2 cellular contexts compared by ENCODE assay signal in the genomic region with DNA sequence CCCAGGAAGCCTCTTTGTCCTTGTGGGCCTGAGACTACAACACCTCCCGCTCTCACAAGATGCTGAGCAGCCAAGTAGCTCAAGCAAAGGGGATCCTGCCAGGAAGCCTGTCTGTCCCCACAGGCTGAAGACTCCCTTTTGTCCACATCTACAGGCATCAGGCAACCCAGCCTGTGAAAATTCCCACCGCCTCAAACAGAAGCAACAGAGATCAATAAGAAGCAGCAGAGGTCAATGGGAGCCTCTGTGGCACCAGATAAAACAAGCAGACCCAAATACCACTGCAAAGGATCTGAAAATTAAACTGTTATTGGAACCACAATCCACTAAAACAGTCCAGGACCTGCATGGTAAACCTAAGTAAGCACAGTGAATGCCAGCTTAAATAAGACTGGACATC.
TF ChIP-seq lines count a peak whose summit lies in the region.

No MANE protein-coding gene starts in this region.

TF ChIP-seq in A549, 52 proteins besides CTCF, POLR2A, EP300 and RAD21 (continued from another document):
- no peak for TF ChIP-seq RNF2 (IDR thresholded peaks at IDR 0.05; ENCODE audit: borderline replicate concordance, low read depth)
- no peak for TF ChIP-seq FOSL2 (IDR thresholded peaks at IDR 0.05)
- TF ChIP-seq FOSL2 (CRISPR knock-in tag; IDR thresholded peaks at IDR 0.05): no peak
- TF ChIP-seq HDAC2 (IDR thresholded peaks at IDR 0.05): no peak
- no peak for TF ChIP-seq ZSCAN20 (CRISPR knock-in tag; IDR thresholded peaks at IDR 0.05)
- TF ChIP-seq, protein P1, sequence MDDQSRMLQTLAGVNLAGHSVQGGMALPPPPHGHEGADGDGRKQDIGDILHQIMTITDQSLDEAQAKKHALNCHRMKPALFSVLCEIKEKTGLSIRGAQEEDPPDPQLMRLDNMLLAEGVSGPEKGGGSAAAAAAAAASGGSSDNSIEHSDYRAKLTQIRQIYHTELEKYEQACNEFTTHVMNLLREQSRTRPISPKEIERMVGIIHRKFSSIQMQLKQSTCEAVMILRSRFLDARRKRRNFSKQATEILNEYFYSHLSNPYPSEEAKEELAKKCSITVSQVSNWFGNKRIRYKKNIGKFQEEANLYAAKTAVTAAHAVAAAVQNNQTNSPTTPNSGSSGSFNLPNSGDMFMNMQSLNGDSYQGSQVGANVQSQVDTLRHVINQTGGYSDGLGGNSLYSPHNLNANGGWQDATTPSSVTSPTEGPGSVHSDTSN (IDR thresholded peaks at IDR 0.05): no peak
- TF ChIP-seq KDM1A (IDR thresholded peaks at IDR 0.05; ENCODE audit: low read depth): no peak
- TF ChIP-seq MAFK (IDR thresholded peaks at IDR 0.05; ENCODE audit: partially characterized antibody): no peak
- TF ChIP-seq, protein P2, sequence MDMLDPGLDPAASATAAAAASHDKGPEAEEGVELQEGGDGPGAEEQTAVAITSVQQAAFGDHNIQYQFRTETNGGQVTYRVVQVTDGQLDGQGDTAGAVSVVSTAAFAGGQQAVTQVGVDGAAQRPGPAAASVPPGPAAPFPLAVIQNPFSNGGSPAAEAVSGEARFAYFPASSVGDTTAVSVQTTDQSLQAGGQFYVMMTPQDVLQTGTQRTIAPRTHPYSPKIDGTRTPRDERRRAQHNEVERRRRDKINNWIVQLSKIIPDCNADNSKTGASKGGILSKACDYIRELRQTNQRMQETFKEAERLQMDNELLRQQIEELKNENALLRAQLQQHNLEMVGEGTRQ (IDR thresholded peaks at IDR 0.05): no peak

TF ChIP-seq in GM23338, 12 proteins besides CTCF, POLR2A, EP300 and RAD21 (continued from another document):
- TF ChIP-seq, protein P3, sequence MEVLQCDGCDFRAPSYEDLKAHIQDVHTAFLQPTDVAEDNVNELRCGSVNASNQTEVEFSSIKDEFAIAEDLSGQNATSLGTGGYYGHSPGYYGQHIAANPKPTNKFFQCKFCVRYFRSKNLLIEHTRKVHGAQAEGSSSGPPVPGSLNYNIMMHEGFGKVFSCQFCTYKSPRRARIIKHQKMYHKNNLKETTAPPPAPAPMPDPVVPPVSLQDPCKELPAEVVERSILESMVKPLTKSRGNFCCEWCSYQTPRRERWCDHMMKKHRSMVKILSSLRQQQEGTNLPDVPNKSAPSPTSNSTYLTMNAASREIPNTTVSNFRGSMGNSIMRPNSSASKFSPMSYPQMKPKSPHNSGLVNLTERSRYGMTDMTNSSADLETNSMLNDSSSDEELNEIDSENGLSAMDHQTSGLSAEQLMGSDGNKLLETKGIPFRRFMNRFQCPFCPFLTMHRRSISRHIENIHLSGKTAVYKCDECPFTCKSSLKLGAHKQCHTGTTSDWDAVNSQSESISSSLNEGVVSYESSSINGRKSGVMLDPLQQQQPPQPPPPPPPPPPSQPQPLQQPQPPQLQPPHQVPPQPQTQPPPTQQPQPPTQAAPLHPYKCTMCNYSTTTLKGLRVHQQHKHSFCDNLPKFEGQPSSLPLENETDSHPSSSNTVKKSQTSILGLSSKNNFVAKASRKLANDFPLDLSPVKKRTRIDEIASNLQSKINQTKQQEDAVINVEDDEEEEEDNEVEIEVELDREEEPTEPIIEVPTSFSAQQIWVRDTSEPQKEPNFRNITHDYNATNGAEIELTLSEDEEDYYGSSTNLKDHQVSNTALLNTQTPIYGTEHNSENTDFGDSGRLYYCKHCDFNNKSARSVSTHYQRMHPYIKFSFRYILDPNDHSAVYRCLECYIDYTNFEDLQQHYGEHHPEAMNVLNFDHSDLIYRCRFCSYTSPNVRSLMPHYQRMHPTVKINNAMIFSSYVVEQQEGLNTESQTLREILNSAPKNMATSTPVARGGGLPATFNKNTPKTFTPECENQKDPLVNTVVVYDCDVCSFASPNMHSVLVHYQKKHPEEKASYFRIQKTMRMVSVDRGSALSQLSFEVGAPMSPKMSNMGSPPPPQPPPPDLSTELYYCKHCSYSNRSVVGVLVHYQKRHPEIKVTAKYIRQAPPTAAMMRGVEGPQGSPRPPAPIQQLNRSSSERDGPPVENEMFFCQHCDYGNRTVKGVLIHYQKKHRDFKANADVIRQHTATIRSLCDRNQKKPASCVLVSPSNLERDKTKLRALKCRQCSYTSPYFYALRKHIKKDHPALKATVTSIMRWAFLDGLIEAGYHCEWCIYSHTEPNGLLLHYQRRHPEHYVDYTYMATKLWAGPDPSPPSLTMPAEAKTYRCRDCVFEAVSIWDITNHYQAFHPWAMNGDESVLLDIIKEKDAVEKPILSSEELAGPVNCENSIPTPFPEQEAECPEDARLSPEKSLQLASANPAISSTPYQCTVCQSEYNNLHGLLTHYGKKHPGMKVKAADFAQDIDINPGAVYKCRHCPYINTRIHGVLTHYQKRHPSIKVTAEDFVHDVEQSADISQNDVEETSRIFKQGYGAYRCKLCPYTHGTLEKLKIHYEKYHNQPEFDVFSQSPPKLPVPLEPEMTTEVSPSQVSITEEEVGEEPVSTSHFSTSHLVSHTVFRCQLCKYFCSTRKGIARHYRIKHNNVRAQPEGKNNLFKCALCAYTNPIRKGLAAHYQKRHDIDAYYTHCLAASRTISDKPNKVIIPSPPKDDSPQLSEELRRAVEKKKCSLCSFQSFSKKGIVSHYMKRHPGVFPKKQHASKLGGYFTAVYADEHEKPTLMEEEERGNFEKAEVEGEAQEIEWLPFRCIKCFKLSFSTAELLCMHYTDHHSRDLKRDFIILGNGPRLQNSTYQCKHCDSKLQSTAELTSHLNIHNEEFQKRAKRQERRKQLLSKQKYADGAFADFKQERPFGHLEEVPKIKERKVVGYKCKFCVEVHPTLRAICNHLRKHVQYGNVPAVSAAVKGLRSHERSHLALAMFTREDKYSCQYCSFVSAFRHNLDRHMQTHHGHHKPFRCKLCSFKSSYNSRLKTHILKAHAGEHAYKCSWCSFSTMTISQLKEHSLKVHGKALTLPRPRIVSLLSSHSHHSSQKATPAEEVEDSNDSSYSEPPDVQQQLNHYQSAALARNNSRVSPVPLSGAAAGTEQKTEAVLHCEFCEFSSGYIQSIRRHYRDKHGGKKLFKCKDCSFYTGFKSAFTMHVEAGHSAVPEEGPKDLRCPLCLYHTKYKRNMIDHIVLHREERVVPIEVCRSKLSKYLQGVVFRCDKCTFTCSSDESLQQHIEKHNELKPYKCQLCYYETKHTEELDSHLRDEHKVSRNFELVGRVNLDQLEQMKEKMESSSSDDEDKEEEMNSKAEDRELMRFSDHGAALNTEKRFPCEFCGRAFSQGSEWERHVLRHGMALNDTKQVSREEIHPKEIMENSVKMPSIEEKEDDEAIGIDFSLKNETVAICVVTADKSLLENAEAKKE (CRISPR knock-in tag; IDR thresholded peaks at IDR 0.05): no peak
- TF ChIP-seq EZH2phosphoT487 (IDR thresholded peaks at IDR 0.05; ENCODE audit: unreplicated experiment) (no peak), JUNB (IDR thresholded peaks at IDR 0.05; ENCODE audit: unreplicated experiment) (no peak), NANOG (IDR thresholded peaks at IDR 0.05; ENCODE audit: borderline replicate concordance) (no peak), ZNF331 (CRISPR knock-in tag; IDR thresholded peaks at IDR 0.05; ENCODE audit: low read depth) (no peak)
- TF ChIP-seq, protein P4, sequence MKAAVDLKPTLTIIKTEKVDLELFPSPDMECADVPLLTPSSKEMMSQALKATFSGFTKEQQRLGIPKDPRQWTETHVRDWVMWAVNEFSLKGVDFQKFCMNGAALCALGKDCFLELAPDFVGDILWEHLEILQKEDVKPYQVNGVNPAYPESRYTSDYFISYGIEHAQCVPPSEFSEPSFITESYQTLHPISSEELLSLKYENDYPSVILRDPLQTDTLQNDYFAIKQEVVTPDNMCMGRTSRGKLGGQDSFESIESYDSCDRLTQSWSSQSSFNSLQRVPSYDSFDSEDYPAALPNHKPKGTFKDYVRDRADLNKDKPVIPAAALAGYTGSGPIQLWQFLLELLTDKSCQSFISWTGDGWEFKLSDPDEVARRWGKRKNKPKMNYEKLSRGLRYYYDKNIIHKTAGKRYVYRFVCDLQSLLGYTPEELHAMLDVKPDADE (IDR thresholded peaks at IDR 0.05): no peak
- TF ChIP-seq, protein P5, sequence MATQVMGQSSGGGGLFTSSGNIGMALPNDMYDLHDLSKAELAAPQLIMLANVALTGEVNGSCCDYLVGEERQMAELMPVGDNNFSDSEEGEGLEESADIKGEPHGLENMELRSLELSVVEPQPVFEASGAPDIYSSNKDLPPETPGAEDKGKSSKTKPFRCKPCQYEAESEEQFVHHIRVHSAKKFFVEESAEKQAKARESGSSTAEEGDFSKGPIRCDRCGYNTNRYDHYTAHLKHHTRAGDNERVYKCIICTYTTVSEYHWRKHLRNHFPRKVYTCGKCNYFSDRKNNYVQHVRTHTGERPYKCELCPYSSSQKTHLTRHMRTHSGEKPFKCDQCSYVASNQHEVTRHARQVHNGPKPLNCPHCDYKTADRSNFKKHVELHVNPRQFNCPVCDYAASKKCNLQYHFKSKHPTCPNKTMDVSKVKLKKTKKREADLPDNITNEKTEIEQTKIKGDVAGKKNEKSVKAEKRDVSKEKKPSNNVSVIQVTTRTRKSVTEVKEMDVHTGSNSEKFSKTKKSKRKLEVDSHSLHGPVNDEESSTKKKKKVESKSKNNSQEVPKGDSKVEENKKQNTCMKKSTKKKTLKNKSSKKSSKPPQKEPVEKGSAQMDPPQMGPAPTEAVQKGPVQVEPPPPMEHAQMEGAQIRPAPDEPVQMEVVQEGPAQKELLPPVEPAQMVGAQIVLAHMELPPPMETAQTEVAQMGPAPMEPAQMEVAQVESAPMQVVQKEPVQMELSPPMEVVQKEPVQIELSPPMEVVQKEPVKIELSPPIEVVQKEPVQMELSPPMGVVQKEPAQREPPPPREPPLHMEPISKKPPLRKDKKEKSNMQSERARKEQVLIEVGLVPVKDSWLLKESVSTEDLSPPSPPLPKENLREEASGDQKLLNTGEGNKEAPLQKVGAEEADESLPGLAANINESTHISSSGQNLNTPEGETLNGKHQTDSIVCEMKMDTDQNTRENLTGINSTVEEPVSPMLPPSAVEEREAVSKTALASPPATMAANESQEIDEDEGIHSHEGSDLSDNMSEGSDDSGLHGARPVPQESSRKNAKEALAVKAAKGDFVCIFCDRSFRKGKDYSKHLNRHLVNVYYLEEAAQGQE (IDR thresholded peaks at IDR 0.05; ENCODE audit: unreplicated experiment): no peak
